16 cellular contexts compared by ENCODE assay signal in the genomic region with DNA sequence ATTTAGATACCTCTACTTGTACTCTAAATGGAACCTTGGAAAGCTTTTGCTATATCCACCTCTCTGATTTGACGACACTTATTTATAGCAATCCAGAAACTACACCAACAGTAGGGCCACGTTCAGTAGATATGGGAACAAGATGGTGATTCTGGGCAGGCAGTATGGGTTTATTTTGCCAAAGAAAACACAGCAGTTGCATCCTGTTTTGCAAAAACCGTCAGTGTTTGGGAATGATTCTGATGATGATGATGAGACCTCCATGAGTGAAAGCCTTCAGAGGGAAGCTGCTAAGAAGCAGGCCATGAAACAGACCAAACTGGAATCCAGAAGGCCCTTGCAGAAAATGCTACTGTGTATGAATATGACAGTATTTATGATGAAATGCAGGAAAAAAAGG. TPM values are rescaled to one million over a fixed set of nuclear protein-coding genes. Genes with fewer than 3 reads are reported as not detected.
DNase-seq lines count a peak whose midpoint lies in the region; ATAC-seq and TF ChIP-seq lines count a peak whose summit lies in the region.
"Had no signal": no experiment of that assay in that cellular context is flagged by ENCODE, and none has a peak within 500 bp of the region (broad histone marks: within the 10 kb centered on the region; RNA-seq: fewer than 3 reads in every experiment).

No MANE protein-coding gene starts in this region.

- no peak overlapping the region for H3K9ac ChIP-seq in BLaER1

- H3K4me1 ChIP-seq in BLaER1 (peaks cover 20% of the 10 kb centered on the region), OCI-LY7 (ENCODE audit: insufficient read depth, low read length, poor library complexity, severe bottlenecking) (peaks cover 31% of the 10 kb centered on the region)

- H3K27ac Mint-ChIP-seq in activated naive CD4-positive, alpha-beta T cell treated with anti-CD3 and anti-CD28 coated beads, Interleukin-2, amount 50 U/mL, for 72 hours = no peak overlapping the region
- H3K27ac Mint-ChIP-seq: CD4-positive, alpha-beta memory T cell; HFFc6 had no signal

- DNase-seq in OCI-LY7 (ENCODE audit: low spot score) = no peak
- DNase-seq in dermis microvascular lymphatic vessel endothelial cell (ENCODE audit: low read depth in 2 of 2) = peak; percentile 86 to 89
- DNase-seq in sciatic nerve (ENCODE audit: low spot score) = no peak
- DNase-seq in activated naive CD4-positive, alpha-beta T cell treated with anti-CD3 and anti-CD28 coated beads, Interleukin-2, amount 50 U/mL, for 72 hours (ENCODE audit: low spot score in 2 of 2) = no peak
- DNase-seq in stimulated activated CD4-positive, alpha-beta T cell treated with anti-CD3 and anti-CD28 coated beads, Interleukin-2, amount 100 ng/mL, for 24 hours = no peak
- DNase-seq: 8988T; AML-193; CD4-positive, alpha-beta memory T cell; DMS79; EL; HCEC 1CT; HFFc6 had no signal

- no peak for TF ChIP-seq CTCF in OCI-LY7 (conservative IDR thresholded peaks at IDR 0.05; ENCODE audit: low read length)

- BruUV-seq in OCI-LY7 (replicated peaks; lab: Mats Ljungman, UMichigan) = no TSS peak

- no peaks in the 10 kb centered on the region for H3K79me2 ChIP-seq in OCI-LY7 (ENCODE audit: insufficient read depth, low read depth, low read length)

- H3K36me3 ChIP-seq in BLaER1 (peaks cover 30% of the 10 kb centered on the region), OCI-LY7 (ENCODE audit: insufficient read depth, low read length) (peaks cover 18% of the 10 kb centered on the region)

- H3K9me2 ChIP-seq in OCI-LY7 (ENCODE audit: insufficient read depth, low read length) = no peaks in the 10 kb centered on the region

- H3K27ac ChIP-seq in BLaER1 = peak overlapping the region; percentile 67
- H3K27ac ChIP-seq in OCI-LY7 (ENCODE audit: low read depth, low read length, poor library complexity, severe bottlenecking) = peak overlapping the region; percentile 69
- H3K27ac ChIP-seq: C4-2B had no signal

- H4K20me1 ChIP-seq in BLaER1 (no peaks in the 10 kb centered on the region), OCI-LY7 (ENCODE audit: insufficient read depth, low read length) (no peaks in the 10 kb centered on the region)

- peak; percentile 38 for ATAC-seq in sciatic nerve
- no peak for ATAC-seq in activated naive CD4-positive, alpha-beta T cell treated with anti-CD3 and anti-CD28 coated beads, Interleukin-2, amount 50 U/mL, for 72 hours
- no peak for ATAC-seq in GM18873 (IDR thresholded peaks at IDR 0.05; ENCODE audit: low FRiP score, unreplicated experiment)
- ATAC-seq: HepG2 had no signal

- intact Hi-C loops in OCI-LY7 (cut with micrococcal nuclease; ENCODE audit: unreplicated experiment) (loop anchor here (5.0 kb wide), 2 partner anchors 90 to 165 kb away; a partner anchor contains a TSS), sciatic nerve (cut with DNase I) (no loop called here)

- no peak overlapping the region for H2AFZ ChIP-seq in OCI-LY7 (ENCODE audit: low read length)

- H3K4me2 ChIP-seq in BLaER1 = peak overlapping the region; percentile 67
- H3K4me2 ChIP-seq in OCI-LY7 (ENCODE audit: low read length) = peak overlapping the region; percentile 84

- H3K4me3 ChIP-seq in BLaER1 (no peak overlapping the region; the same call in 1 of the 2 replicates), OCI-LY7 (ENCODE audit: low read depth, low read length, poor library complexity, severe bottlenecking) (peak overlapping the region; percentile 55)

- H3K36me3 Mint-ChIP-seq in activated naive CD4-positive, alpha-beta T cell treated with anti-CD3 and anti-CD28 coated beads, Interleukin-2, amount 50 U/mL, for 72 hours = no peaks in the 10 kb centered on the region

- POLR2A ChIA-PET in OCI-LY7 (lab: Charles Lee) = interaction anchor here (0.7 to 2.7 kb wide), 5 partner anchors 10 to 228 kb away, joined by 3 to 12 read pairs (median 3); no protein-coding TSS in a partner anchor

- no peaks in the 10 kb centered on the region for H3K27me3 ChIP-seq in BLaER1

- CTCF ChIA-PET in OCI-LY7 (lab: Charles Lee; ENCODE audit: unreplicated experiment) = no interaction called here

- H3K9me3 Mint-ChIP-seq in activated naive CD4-positive, alpha-beta T cell treated with anti-CD3 and anti-CD28 coated beads, Interleukin-2, amount 50 U/mL, for 72 hours = no peaks in the 10 kb centered on the region
- H3K9me3 Mint-ChIP-seq: CD4-positive, alpha-beta memory T cell; HFFc6 had no signal

- H3K9me3 ChIP-seq in BLaER1 = no peaks in the 10 kb centered on the region
- no peaks in the 10 kb centered on the region for H3K9me3 ChIP-seq in OCI-LY7 (ENCODE audit: low read length)

RNA-seq across cellular contexts. Expression of a gene that starts 41.5 kb away (rescaled TPM):
- total RNA-seq in OCI-LY7 (2014; rRNA removed; shearing (Covaris generic)) = not detected in 2 replicates
- 0.28 TPM in 1 of 2 replicates, not detected in the other for total RNA-seq in OCI-LY7 (2022)
- 0.77 and 1.1 TPM in 2 replicates for total RNA-seq in dermis microvascular lymphatic vessel endothelial cell
- total RNA-seq in sciatic nerve = 10.6 TPM
- total RNA-seq in activated naive CD4-positive, alpha-beta T cell treated with anti-CD3 and anti-CD28 coated beads, Interleukin-2, amount 50 U/mL, for 72 hours = 1 to 10 TPM; 1.3 to 1.6 TPM

Comparison
In these comparisons a context has a peak if more than half of its experiments do, and no peak if none do; other contexts are left out.
1. DNase-seq: peak in dermis microvascular lymphatic vessel endothelial cell (2 of 2); none in OCI-LY7 (single experiment), sciatic nerve (single experiment), activated naive CD4-positive, alpha-beta T cell treated with anti-CD3 and anti-CD28 coated beads, Interleukin-2, amount 50 U/mL, for 72 hours (0 of 2) and stimulated activated CD4-positive, alpha-beta T cell treated with anti-CD3 and anti-CD28 coated beads, Interleukin-2, amount 100 ng/mL, for 24 hours (0 of 2).